In the genomic region with DNA sequence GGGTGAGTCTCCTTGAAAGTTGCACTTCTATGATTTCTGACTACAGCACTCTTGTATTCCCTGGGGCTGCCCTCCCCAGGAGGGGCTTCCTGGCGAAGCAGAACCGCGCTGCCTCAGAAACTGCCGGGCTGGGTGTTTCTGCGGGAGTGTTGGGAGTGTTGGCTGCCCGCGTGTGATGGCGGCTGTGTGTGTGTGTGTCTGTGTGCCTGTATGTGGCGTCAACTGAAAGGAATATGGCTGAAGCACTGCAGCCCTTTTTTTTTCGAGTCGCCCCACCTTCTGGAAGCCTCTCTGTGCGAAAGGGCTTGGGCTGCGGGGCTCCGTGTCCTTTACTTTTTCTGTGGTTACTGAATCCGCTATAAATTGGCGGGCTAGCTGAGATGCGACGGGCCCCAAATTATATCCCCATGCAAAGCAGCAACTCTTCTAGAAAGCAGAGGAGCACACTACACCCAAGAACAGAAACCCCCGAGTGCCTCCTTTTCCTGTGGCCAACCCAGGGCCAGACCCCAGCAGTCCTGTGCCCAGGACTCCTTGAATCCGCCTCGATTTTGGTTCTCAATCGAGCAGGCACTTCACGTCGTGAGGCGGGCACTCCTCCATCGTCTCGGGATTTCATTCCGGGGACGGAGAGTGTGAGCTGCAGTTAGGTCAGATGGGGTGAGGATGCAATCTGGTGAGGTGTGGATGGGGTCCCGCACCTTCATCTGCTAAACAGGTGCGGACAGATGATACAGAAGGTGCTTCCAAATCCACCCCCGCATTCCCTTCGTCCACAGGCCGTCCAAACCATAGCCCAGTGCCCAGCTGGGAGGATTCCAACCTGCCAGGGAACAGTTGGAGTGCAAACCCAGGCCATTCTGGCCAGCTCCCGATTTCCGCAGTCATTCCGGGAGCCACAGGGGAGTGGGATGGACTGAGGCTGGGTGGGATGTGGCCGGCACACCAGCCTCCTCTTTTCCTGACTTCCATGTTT, we compare ENCODE assay signal across 29 cellular contexts. TPM values are rescaled to one million over a fixed set of nuclear protein-coding genes. Genes with fewer than 3 reads are reported as not detected.
DNase-seq lines count a peak whose midpoint lies in the region; ATAC-seq, FAIRE-seq and TF ChIP-seq lines count a peak whose summit lies in the region.
"Had no signal": no experiment of that assay in that cellular context is flagged by ENCODE, and none has a peak within 500 bp of the region (broad histone marks: within the 10 kb centered on the region; RNA-seq: fewer than 3 reads in every experiment).

No MANE protein-coding gene starts in this region.

- H3K4me3 ChIP-seq in stomach: no peak overlapping the region
- H3K4me3 ChIP-seq: A549, coronary artery, neural progenitor cell had no signal

- peaks cover 1% of the 10 kb centered on the region for H3K36me3 Mint-ChIP-seq in activated CD8-positive, alpha-beta memory T cell treated with anti-CD3 and anti-CD28 coated beads, Interleukin-2, amount 10 ng/mL, durations not matched to agents 7 days and 5 days
- H3K36me3 Mint-ChIP-seq: CD4-positive, alpha-beta memory T cell had no signal

- H3K9me3 ChIP-seq in stomach: peaks cover 0 to 40% (median 20%) of the 10 kb centered on the region in 4 donors

- TF ChIP-seq CTCF in stomach (IDR thresholded peaks at IDR 0.05): no peak

- H3K27me3 ChIP-seq in stomach: peaks cover 0 to 39% (median 15%) of the 10 kb centered on the region in 3 donors
- H3K27me3 ChIP-seq: neural progenitor cell had no signal

- no peak for TF ChIP-seq POLR2A in GM12892 (IDR thresholded peaks at IDR 0.05; ENCODE audit: low read depth, low read length)
- no peak for TF ChIP-seq POLR2A in stomach (IDR thresholded peaks at IDR 0.05)
- no peak for TF ChIP-seq POLR2A in GM12891 (IDR thresholded peaks at IDR 0.05; ENCODE audit: low read depth, low read length)

- DNase-seq in activated CD8-positive, alpha-beta memory T cell treated with anti-CD3 and anti-CD28 coated beads for 24 hours: peak; percentile 40
- DNase-seq in activated CD8-positive, alpha-beta memory T cell treated with anti-CD3 and anti-CD28 coated beads, Interleukin-2, amount 10 ng/mL, durations not matched to agents 7 days and 5 days: no peak
- DNase-seq in GM12892 (ENCODE audit: insufficient read length) (peak; percentile 9), iPS-NIHi11 (ENCODE audit: low spot score) (peak; percentile 4), stomach (peak; percentile 13), GM12891 (ENCODE audit: insufficient read length, low spot score) (no peak), OCI-M2 (lab: John Stamatoyannopoulos, UW; ENCODE audit: unreplicated experiment) (no peak), UCSD-AML1 (lab: John Stamatoyannopoulos, UW; ENCODE audit: unreplicated experiment) (no peak)
- DNase-seq: activated CD4-positive, alpha-beta T cell treated with anti-CD3 and anti-CD28 coated beads for 48 hours; anterior cingulate cortex; CD4-positive, alpha-beta memory T cell; DMS153; foreskin fibroblast; Karpas-422; mammary epithelial cell; NCI-H1436 treated with DMSO at 0.1 percent for 48 hours; stimulated activated CD4-positive, alpha-beta T cell treated with anti-CD3 and anti-CD28 coated beads, Interleukin-15, amount 100 ng/mL, for 24 hours; stimulated activated naive CD8-positive, alpha-beta T cell treated with anti-CD3 and anti-CD28 coated beads, Interleukin-15, Interleukin-2, amounts not matched to agents 100 U/mL and 50 U/mL, for 24 hours; T-helper 2 cell had no signal

- WGBS in stomach, 5 donors: 93 to 97% (median 96%) methylated on average over 38 of the region's 38 CpGs

- H3K27ac ChIP-seq in stomach: no peak overlapping the region
- H3K27ac ChIP-seq: A549, coronary artery, neural progenitor cell, VCaP had no signal

- FAIRE-seq in GM12892 (lab: Jason Lieb, UNC): no peak
- FAIRE-seq in GM12891 (lab: Jason Lieb, UNC): no peak
- FAIRE-seq: A549, bronchial epithelial cell, GM18507, HTR-8/SVneo had no signal

- CTCF ChIA-PET in activated CD8-positive, alpha-beta memory T cell treated with anti-CD3 and anti-CD28 coated beads, Interleukin-2, amount 10 ng/mL, durations not matched to agents 7 days and 5 days (lab: Charles Lee): no interaction called here

- peaks cover 17% of the 10 kb centered on the region for H3K4me1 Mint-ChIP-seq in activated CD8-positive, alpha-beta memory T cell treated with anti-CD3 and anti-CD28 coated beads, Interleukin-2, amount 10 ng/mL, durations not matched to agents 7 days and 5 days

- peaks cover 2% of the 10 kb centered on the region for H3K9me3 Mint-ChIP-seq in activated CD8-positive, alpha-beta memory T cell treated with anti-CD3 and anti-CD28 coated beads, Interleukin-2, amount 10 ng/mL, durations not matched to agents 7 days and 5 days (ENCODE audit: low read depth)
- H3K9me3 Mint-ChIP-seq: effector memory CD8-positive, alpha-beta T cell had no signal

- H3K4me3 Mint-ChIP-seq in activated CD8-positive, alpha-beta memory T cell treated with anti-CD3 and anti-CD28 coated beads, Interleukin-2, amount 10 ng/mL, durations not matched to agents 7 days and 5 days: no peak overlapping the region
- H3K4me3 Mint-ChIP-seq: effector memory CD8-positive, alpha-beta T cell; neural progenitor cell had no signal

- peaks cover 35% of the 10 kb centered on the region for H3K27me3 Mint-ChIP-seq in activated CD8-positive, alpha-beta memory T cell treated with anti-CD3 and anti-CD28 coated beads, Interleukin-2, amount 10 ng/mL, durations not matched to agents 7 days and 5 days

- no peak overlapping the region for H3K27ac Mint-ChIP-seq in activated CD8-positive, alpha-beta memory T cell treated with anti-CD3 and anti-CD28 coated beads, Interleukin-2, amount 10 ng/mL, durations not matched to agents 7 days and 5 days
- H3K27ac Mint-ChIP-seq: activated naive CD8-positive, alpha-beta T cell; activated T-helper 2 cell treated with anti-CD3 and anti-CD28 coated beads, Interferon-gamma antibody, Interleukin-2, Interleukin-4, amounts not matched to agents 10 μg/mL and 5 μg/mL and 100 μg/mL, durations not matched to agents 14 hours and 24 hours and 36 hours; CD4-positive, alpha-beta memory T cell; effector memory CD8-positive, alpha-beta T cell; neural progenitor cell had no signal

- intact Hi-C loops in stomach (cut with DNase I; ENCODE audit: low total_unique reads): no loop called here

- H3K4me1 ChIP-seq in stomach: peaks cover 0 to 27% (median 6%) of the 10 kb centered on the region in 4 donors
- H3K4me1 ChIP-seq: A549, neural progenitor cell had no signal

- TF ChIP-seq EP300 in stomach (IDR thresholded peaks at IDR 0.05): no peak

- no peak for ATAC-seq in activated CD8-positive, alpha-beta memory T cell treated with anti-CD3 and anti-CD28 coated beads, Interleukin-2, amount 10 ng/mL, durations not matched to agents 7 days and 5 days
- ATAC-seq: A549; effector memory CD8-positive, alpha-beta T cell; stimulated activated naive CD8-positive, alpha-beta T cell treated with anti-CD3 and anti-CD28 coated beads, Interleukin-15, Interleukin-2, amounts not matched to agents 100 U/mL and 50 U/mL, for 24 hours had no signal

- H3K36me3 ChIP-seq in stomach: no peaks in the 10 kb centered on the region
- H3K36me3 ChIP-seq: neural progenitor cell had no signal

TF ChIP-seq in GM12891, 5 proteins besides CTCF, POLR2A, EP300 and RAD21:
- TF ChIP-seq SPI1 (IDR thresholded peaks at IDR 0.05; ENCODE audit: low read depth, low read length) (no peak), TAF1 (IDR thresholded peaks at IDR 0.05; ENCODE audit: low read depth, low read length) (no peak)
TF ChIP-seq in GM12891: peak in this region for 0.

RNA-seq across cellular contexts. Expression of a gene that starts 22.5 kb away (rescaled TPM):
- 10 to 100 TPM in 1 of 2 experiments, 1 to 10 TPM in 1; 8.4 to 13.6 TPM for total RNA-seq in activated CD8-positive, alpha-beta memory T cell treated with anti-CD3 and anti-CD28 coated beads, Interleukin-2, amount 10 ng/mL, durations not matched to agents 7 days and 5 days
- 6.1 TPM for polyA plus RNA-seq in GM12892 (2012; ENCODE audit: missing spikeins)
- 10 to 100 TPM in 3 of 5 donors, 1 to 10 TPM in 2; 5.3 to 24.3 (median 11.6) TPM for total RNA-seq in stomach
- polyA plus RNA-seq in stomach: 1 to 10 TPM; 1.3 to 7.7 (median 2.9) TPM
- 2.6 TPM for polyA plus RNA-seq in GM12891 (2012; ENCODE audit: low read depth, missing spikeins)

Comparison
In these comparisons a context has a peak if more than half of its experiments do, and no peak if none do; other contexts are left out.
1. DNase-seq: peak in activated CD8-positive, alpha-beta memory T cell treated with anti-CD3 and anti-CD28 coated beads for 24 hours (single experiment), GM12892 (single experiment), iPS-NIHi11 (single experiment) and stomach (single experiment); none in activated CD8-positive, alpha-beta memory T cell treated with anti-CD3 and anti-CD28 coated beads, Interleukin-2, amount 10 ng/mL, durations not matched to agents 7 days and 5 days (single experiment), GM12891 (single experiment), OCI-M2 (single experiment) and UCSD-AML1 (single experiment).